In the genomic region with DNA sequence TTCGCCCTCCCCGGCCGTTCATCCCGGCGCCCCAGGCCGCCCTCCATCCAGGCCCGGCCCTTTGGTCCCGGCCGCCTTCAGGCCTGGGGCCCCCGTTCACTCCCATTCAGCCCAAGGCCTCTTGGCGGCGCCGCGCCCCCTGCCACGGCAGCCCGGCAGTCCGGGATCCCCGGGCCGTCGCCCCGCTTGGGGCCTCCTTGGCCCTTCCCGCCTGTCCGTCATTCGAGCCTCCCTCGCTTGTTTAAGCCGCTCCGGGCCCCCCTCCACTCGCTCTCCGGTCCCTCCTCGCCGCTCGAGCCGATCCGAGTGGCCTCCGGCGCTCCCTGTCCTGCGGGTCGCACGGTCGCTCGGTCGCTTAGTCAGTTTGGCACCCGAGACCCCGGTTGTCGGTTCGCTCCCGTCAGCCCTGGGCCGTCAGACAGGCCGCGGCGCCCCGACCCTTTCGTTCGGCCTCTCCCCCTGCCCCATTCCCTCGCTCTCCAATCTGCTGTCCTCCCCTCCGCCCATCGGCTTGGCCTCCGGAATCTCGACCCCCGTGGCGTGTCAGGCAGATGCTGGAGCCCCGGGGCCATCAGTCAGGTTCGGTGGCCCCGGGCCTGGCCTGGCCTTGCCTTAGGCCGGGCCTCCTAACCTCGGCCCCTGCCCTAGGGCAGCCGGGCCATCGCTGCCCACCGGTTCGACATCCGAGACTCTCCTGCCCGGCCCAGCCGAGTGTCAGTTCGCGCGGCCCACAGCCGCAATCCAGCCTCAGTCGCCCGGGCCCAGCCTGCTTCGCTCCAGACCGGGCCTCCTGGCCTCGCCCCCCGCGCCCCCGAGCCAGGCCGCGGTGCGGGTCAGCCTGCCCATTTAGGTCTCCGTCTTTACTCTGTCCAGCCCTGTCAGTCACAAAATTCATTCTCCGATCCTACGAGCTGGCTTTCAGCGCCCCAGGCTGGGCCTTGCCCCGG, we compare ENCODE assay signal across 1 cellular context.
TF ChIP-seq lines count a peak whose summit lies in the region.

No MANE protein-coding gene starts in this region.

TF ChIP-seq in HepG2, 621 proteins besides CTCF, POLR2A, EP300 and RAD21 (continued from another document and continues in another):
- TF ChIP-seq, protein P1, sequence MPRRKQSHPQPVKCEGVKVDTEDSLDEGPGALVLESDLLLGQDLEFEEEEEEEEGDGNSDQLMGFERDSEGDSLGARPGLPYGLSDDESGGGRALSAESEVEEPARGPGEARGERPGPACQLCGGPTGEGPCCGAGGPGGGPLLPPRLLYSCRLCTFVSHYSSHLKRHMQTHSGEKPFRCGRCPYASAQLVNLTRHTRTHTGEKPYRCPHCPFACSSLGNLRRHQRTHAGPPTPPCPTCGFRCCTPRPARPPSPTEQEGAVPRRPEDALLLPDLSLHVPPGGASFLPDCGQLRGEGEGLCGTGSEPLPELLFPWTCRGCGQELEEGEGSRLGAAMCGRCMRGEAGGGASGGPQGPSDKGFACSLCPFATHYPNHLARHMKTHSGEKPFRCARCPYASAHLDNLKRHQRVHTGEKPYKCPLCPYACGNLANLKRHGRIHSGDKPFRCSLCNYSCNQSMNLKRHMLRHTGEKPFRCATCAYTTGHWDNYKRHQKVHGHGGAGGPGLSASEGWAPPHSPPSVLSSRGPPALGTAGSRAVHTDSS (CRISPR knock-in tag; conservative IDR thresholded peaks at IDR 0.05), result no peak
- TF ChIP-seq KAT7 (CRISPR knock-in tag; IDR thresholded peaks at IDR 0.05; ENCODE audit: borderline replicate concordance) (no peak), JUN (CRISPR knock-in tag; IDR thresholded peaks at IDR 0.05) (no peak), ZFP36L1 (CRISPR knock-in tag; IDR thresholded peaks at IDR 0.05) (no peak), KDM5A (IDR thresholded peaks at IDR 0.05; ENCODE audit: borderline replicate concordance, low read length) (no peak), HDAC1 (CRISPR knock-in tag; IDR thresholded peaks at IDR 0.05) (no peak; the same call in 1 of the 2 replicates), TCF12 (IDR thresholded peaks at IDR 0.05) (no peak), TCF12 (CRISPR knock-in tag; IDR thresholded peaks at IDR 0.05) (peak; percentile 65; the same call in 1 of the 2 replicates), CCAR2 (optimal IDR thresholded peaks at IDR 0.05; ENCODE audit: low read depth, low read length) (no peak), ELF3 (CRISPR knock-in tag; IDR thresholded peaks at IDR 0.05) (no peak), ZNF709 (CRISPR knock-in tag; IDR thresholded peaks at IDR 0.05) (no peak; the same call in 1 of the 2 replicates), TSC22D2 (CRISPR knock-in tag; IDR thresholded peaks at IDR 0.05; ENCODE audit: borderline replicate concordance) (0 out of 2 replicates have a peak, but pooled peaks have one; percentile 14), ZNF382 (CRISPR knock-in tag; IDR thresholded peaks at IDR 0.05; ENCODE audit: borderline replicate concordance) (no peak; the same call in 1 of the 2 replicates), KMT2A (CRISPR knock-in tag; IDR thresholded peaks at IDR 0.05) (no peak), ISX (CRISPR knock-in tag; conservative IDR thresholded peaks at IDR 0.05) (peak; percentile 68; the same call in 1 of the 2 replicates), ELF4 (CRISPR knock-in tag; IDR thresholded peaks at IDR 0.05; ENCODE audit: borderline replicate concordance) (peak; percentile 69), ZNF296 (CRISPR knock-in tag; conservative IDR thresholded peaks at IDR 0.05) (0 out of 2 replicates have a peak, but pooled peaks have one; percentile 22), ZIK1 (CRISPR knock-in tag; IDR thresholded peaks at IDR 0.05; ENCODE audit: borderline replicate concordance, low read depth) (peak; percentile 13; the same call in 1 of the 2 replicates), ELF1 (CRISPR knock-in tag; IDR thresholded peaks at IDR 0.05) (no peak), FOSL2 (CRISPR knock-in tag; IDR thresholded peaks at IDR 0.05) (no peak; the same call in 1 of the 2 replicates), ZFP1 (CRISPR knock-in tag; IDR thresholded peaks at IDR 0.05) (no peak), ZNF10 (CRISPR knock-in tag; IDR thresholded peaks at IDR 0.05; ENCODE audit: borderline replicate concordance, low read depth) (no peak), ZBTB7A (CRISPR knock-in tag; IDR thresholded peaks at IDR 0.05) (no peak), ZNF850 (CRISPR knock-in tag; conservative IDR thresholded peaks at IDR 0.05) (0 out of 2 replicates have a peak, but pooled peaks have one; percentile 42), ZNF354B (CRISPR knock-in tag; IDR thresholded peaks at IDR 0.05) (no peak), ETV6 (CRISPR knock-in tag; conservative IDR thresholded peaks at IDR 0.05) (peak; percentile 60; the same call in 1 of the 2 replicates), MED8 (CRISPR knock-in tag; IDR thresholded peaks at IDR 0.05; ENCODE audit: insufficient replicate concordance) (no peak), MED1 (CRISPR knock-in tag; IDR thresholded peaks at IDR 0.05) (no peak)
- TF ChIP-seq, protein P2, sequence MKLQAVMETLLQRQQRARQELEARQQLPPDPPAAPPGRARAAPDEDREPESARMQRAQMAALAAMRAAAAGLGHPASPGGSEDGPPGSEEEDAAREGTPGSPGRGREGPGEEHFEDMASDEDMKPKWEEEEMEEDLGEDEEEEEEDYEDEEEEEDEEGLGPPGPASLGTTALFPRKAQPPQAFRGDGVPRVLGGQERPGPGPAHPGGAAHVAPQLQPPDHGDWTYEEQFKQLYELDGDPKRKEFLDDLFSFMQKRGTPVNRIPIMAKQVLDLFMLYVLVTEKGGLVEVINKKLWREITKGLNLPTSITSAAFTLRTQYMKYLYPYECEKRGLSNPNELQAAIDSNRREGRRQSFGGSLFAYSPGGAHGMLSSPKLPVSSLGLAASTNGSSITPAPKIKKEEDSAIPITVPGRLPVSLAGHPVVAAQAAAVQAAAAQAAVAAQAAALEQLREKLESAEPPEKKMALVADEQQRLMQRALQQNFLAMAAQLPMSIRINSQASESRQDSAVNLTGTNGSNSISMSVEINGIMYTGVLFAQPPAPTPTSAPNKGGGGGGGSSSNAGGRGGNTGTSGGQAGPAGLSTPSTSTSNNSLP (IDR thresholded peaks at IDR 0.05; ENCODE audit: low read depth, low read length), result no peak
- TF ChIP-seq, protein P3, sequence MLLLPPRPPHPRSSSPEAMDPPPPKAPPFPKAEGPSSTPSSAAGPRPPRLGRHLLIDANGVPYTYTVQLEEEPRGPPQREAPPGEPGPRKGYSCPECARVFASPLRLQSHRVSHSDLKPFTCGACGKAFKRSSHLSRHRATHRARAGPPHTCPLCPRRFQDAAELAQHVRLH (CRISPR knock-in tag; IDR thresholded peaks at IDR 0.05; ENCODE audit: borderline replicate concordance, low read depth), result no peak
- TF ChIP-seq, protein P4, sequence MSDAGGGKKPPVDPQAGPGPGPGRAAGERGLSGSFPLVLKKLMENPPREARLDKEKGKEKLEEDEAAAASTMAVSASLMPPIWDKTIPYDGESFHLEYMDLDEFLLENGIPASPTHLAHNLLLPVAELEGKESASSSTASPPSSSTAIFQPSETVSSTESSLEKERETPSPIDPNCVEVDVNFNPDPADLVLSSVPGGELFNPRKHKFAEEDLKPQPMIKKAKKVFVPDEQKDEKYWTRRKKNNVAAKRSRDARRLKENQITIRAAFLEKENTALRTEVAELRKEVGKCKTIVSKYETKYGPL (CRISPR knock-in tag; IDR thresholded peaks at IDR 0.05), result 0 out of 2 replicates have a peak, but pooled peaks have one; percentile 20
- TF ChIP-seq, protein P5, sequence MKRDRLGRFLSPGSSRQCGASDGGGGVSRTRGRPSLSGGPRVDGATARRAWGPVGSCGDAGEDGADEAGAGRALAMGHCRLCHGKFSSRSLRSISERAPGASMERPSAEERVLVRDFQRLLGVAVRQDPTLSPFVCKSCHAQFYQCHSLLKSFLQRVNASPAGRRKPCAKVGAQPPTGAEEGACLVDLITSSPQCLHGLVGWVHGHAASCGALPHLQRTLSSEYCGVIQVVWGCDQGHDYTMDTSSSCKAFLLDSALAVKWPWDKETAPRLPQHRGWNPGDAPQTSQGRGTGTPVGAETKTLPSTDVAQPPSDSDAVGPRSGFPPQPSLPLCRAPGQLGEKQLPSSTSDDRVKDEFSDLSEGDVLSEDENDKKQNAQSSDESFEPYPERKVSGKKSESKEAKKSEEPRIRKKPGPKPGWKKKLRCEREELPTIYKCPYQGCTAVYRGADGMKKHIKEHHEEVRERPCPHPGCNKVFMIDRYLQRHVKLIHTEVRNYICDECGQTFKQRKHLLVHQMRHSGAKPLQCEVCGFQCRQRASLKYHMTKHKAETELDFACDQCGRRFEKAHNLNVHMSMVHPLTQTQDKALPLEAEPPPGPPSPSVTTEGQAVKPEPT (CRISPR knock-in tag; IDR thresholded peaks at IDR 0.05; ENCODE audit: low read depth), result no peak
- TF ChIP-seq, protein P6, sequence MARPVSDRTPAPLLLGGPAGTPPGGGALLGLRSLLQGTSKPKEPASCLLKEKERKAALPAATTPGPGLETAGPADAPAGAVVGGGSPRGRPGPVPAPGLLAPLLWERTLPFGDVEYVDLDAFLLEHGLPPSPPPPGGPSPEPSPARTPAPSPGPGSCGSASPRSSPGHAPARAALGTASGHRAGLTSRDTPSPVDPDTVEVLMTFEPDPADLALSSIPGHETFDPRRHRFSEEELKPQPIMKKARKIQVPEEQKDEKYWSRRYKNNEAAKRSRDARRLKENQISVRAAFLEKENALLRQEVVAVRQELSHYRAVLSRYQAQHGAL (CRISPR knock-in tag; IDR thresholded peaks at IDR 0.05; ENCODE audit: not compliant biosample characterization), result peak; percentile 12
- TF ChIP-seq, protein P7, sequence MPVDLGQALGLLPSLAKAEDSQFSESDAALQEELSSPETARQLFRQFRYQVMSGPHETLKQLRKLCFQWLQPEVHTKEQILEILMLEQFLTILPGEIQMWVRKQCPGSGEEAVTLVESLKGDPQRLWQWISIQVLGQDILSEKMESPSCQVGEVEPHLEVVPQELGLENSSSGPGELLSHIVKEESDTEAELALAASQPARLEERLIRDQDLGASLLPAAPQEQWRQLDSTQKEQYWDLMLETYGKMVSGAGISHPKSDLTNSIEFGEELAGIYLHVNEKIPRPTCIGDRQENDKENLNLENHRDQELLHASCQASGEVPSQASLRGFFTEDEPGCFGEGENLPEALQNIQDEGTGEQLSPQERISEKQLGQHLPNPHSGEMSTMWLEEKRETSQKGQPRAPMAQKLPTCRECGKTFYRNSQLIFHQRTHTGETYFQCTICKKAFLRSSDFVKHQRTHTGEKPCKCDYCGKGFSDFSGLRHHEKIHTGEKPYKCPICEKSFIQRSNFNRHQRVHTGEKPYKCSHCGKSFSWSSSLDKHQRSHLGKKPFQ (CRISPR knock-in tag; IDR thresholded peaks at IDR 0.05; ENCODE audit: insufficient replicate concordance), result peak; percentile 52
- TF ChIP-seq, protein P8, sequence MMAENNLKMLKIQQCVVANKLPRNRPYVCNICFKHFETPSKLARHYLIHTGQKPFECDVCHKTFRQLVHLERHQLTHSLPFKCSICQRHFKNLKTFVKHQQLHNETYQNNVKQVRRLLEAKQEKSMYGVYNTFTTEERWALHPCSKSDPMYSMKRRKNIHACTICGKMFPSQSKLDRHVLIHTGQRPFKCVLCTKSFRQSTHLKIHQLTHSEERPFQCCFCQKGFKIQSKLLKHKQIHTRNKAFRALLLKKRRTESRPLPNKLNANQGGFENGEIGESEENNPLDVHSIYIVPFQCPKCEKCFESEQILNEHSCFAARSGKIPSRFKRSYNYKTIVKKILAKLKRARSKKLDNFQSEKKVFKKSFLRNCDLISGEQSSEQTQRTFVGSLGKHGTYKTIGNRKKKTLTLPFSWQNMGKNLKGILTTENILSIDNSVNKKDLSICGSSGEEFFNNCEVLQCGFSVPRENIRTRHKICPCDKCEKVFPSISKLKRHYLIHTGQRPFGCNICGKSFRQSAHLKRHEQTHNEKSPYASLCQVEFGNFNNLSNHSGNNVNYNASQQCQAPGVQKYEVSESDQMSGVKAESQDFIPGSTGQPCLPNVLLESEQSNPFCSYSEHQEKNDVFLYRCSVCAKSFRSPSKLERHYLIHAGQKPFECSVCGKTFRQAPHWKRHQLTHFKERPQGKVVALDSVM (CRISPR knock-in tag; IDR thresholded peaks at IDR 0.05), result no peak
- TF ChIP-seq, protein P9, sequence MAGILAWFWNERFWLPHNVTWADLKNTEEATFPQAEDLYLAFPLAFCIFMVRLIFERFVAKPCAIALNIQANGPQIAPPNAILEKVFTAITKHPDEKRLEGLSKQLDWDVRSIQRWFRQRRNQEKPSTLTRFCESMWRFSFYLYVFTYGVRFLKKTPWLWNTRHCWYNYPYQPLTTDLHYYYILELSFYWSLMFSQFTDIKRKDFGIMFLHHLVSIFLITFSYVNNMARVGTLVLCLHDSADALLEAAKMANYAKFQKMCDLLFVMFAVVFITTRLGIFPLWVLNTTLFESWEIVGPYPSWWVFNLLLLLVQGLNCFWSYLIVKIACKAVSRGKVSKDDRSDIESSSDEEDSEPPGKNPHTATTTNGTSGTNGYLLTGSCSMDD (CRISPR knock-in tag; IDR thresholded peaks at IDR 0.05), result no peak
- TF ChIP-seq, protein P10, sequence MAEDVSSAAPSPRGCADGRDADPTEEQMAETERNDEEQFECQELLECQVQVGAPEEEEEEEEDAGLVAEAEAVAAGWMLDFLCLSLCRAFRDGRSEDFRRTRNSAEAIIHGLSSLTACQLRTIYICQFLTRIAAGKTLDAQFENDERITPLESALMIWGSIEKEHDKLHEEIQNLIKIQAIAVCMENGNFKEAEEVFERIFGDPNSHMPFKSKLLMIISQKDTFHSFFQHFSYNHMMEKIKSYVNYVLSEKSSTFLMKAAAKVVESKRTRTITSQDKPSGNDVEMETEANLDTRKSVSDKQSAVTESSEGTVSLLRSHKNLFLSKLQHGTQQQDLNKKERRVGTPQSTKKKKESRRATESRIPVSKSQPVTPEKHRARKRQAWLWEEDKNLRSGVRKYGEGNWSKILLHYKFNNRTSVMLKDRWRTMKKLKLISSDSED (CRISPR knock-in tag; IDR thresholded peaks at IDR 0.05), result peak; percentile 95
- TF ChIP-seq, protein P11, sequence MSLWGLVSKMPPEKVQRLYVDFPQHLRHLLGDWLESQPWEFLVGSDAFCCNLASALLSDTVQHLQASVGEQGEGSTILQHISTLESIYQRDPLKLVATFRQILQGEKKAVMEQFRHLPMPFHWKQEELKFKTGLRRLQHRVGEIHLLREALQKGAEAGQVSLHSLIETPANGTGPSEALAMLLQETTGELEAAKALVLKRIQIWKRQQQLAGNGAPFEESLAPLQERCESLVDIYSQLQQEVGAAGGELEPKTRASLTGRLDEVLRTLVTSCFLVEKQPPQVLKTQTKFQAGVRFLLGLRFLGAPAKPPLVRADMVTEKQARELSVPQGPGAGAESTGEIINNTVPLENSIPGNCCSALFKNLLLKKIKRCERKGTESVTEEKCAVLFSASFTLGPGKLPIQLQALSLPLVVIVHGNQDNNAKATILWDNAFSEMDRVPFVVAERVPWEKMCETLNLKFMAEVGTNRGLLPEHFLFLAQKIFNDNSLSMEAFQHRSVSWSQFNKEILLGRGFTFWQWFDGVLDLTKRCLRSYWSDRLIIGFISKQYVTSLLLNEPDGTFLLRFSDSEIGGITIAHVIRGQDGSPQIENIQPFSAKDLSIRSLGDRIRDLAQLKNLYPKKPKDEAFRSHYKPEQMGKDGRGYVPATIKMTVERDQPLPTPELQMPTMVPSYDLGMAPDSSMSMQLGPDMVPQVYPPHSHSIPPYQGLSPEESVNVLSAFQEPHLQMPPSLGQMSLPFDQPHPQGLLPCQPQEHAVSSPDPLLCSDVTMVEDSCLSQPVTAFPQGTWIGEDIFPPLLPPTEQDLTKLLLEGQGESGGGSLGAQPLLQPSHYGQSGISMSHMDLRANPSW (CRISPR knock-in tag; IDR thresholded peaks at IDR 0.05; ENCODE audit: borderline replicate concordance), result no peak
